ENCODE assay signal across 33 cellular contexts in genomic region chr2:226306969-226307368, GRCh38.
"Had no signal": no experiment of that assay in that cellular context is flagged by ENCODE, and none has a peak within 500 bp of the region (broad histone marks: within the 10 kb centered on the region; RNA-seq: fewer than 3 reads in every experiment).

No MANE protein-coding gene starts in this region.

- H3K4me3 ChIP-seq: MG63, PC-9, SJSA1 had no signal

- H3K9me3 Mint-ChIP-seq: activated CD4-positive, alpha-beta T cell treated with anti-CD3 and anti-CD28 coated beads, Interleukin-2, amount 10 ng/mL, durations not matched to agents 7 days and 5 days; activated naive CD4-positive, alpha-beta T cell treated with anti-CD3 and anti-CD28 coated beads, Interleukin-2, amount 10 ng/mL, durations not matched to agents 7 days and 5 days; activated naive CD8-positive, alpha-beta T cell treated with anti-CD3 and anti-CD28 coated beads, Interleukin-2, amount 50 U/mL, for 24 hours; activated T-cell treated with anti-CD3 and anti-CD28 coated beads, Interleukin-2, amount 50 U/mL, for 24 hours; activated T-helper 2 cell treated with anti-CD3 and anti-CD28 coated beads, Interferon-gamma antibody, Interleukin-2, Interleukin-4, amounts not matched to agents 10 μg/mL and 5 μg/mL and 100 μg/mL, durations not matched to agents 14 hours and 24 hours and 36 hours; T-helper 1 cell treated with Interleukin-12 subunit alpha and Interleukin-12 subunit beta and Interleukin-4 antibody, amounts not matched to agents 30 μg/mL and 1 μg/mL, for 36 hours; T-helper 2 cell treated with Interferon-gamma antibody and Interleukin-4, amounts not matched to agents 5 μg/mL and 100 μg/mL, for 36 hours had no signal

- H3K9me2 ChIP-seq: SK-N-SH had no signal

- H3K4me2 ChIP-seq: PC-9, SK-N-SH had no signal

- H3K36me3 Mint-ChIP-seq: activated naive CD4-positive, alpha-beta T cell treated with anti-CD3 and anti-CD28 coated beads, Interleukin-2, amount 10 ng/mL, durations not matched to agents 7 days and 5 days; activated naive CD8-positive, alpha-beta T cell; brain had no signal

- H3K27me3 ChIP-seq: MG63, SJSA1 had no signal

- DNase-seq: activated CD4-positive, alpha-beta T cell treated with anti-CD3 and anti-CD28 coated beads for 36 hours; activated CD4-positive, alpha-beta T cell treated with anti-CD3 and anti-CD28 coated beads, Interleukin-2, amount 10 ng/mL, durations not matched to agents 7 days and 5 days; activated CD4-positive, alpha-beta T cell treated with anti-CD3 and anti-CD28 coated beads, Interleukin-2, amount 50 U/mL, for 48 hours; activated CD8-positive, alpha-beta T cell treated with anti-CD3 and anti-CD28 coated beads, Interleukin-2, amount 10 ng/mL, durations not matched to agents 7 days and 5 days; activated naive CD4-positive, alpha-beta T cell treated with anti-CD3 and anti-CD28 coated beads, Interleukin-2, amount 10 ng/mL, durations not matched to agents 7 days and 5 days; activated naive CD8-positive, alpha-beta T cell treated with anti-CD3 and anti-CD28 coated beads, Interleukin-2, amount 50 U/mL, for 24 hours; activated T-cell treated with anti-CD3 and anti-CD28 coated beads, Interleukin-2, amount 50 U/mL, for 24 hours; anterior cingulate cortex; caudate nucleus; cerebellar nuclear complex; Karpas-422; MG63; NCI-H1048; NCI-H1105 treated with DMSO at 0.1 percent for 48 hours; NCI-H1436; NCI-H1694; NCI-H1930; NCI-H2081 treated with DMSO at 0.1 percent for 48 hours; NCI-H226; NCI-H446 treated with DMSO at 0.1 percent for 48 hours; NCI-H524; NCI-H69; NCI-H82; NK-92 treated with Interleukin-12 subunit alpha and Interleukin-12 subunit beta, amount 100 ng/mL, for 24 hours; PC-9; SHP77; SK-N-SH had no signal

- H3K27ac Mint-ChIP-seq: activated CD4-positive, alpha-beta T cell treated with anti-CD3 and anti-CD28 coated beads for 36 hours; activated CD4-positive, alpha-beta T cell treated with anti-CD3 and anti-CD28 coated beads, Interleukin-2, amount 10 ng/mL, durations not matched to agents 7 days and 5 days; activated CD8-positive, alpha-beta T cell treated with anti-CD3 and anti-CD28 coated beads, Interleukin-2, amount 10 ng/mL, durations not matched to agents 7 days and 5 days; activated naive CD4-positive, alpha-beta T cell treated with anti-CD3 and anti-CD28 coated beads, Interleukin-2, amount 10 ng/mL, durations not matched to agents 7 days and 5 days; activated naive CD8-positive, alpha-beta T cell; activated naive CD8-positive, alpha-beta T cell treated with anti-CD3 and anti-CD28 coated beads, Interleukin-2, amount 50 U/mL, for 24 hours; activated T-cell treated with anti-CD3 and anti-CD28 coated beads, Interleukin-2, amount 50 U/mL, for 24 hours; activated T-helper 2 cell treated with anti-CD3 and anti-CD28 coated beads, Interferon-gamma antibody, Interleukin-2, Interleukin-4, amounts not matched to agents 10 μg/mL and 5 μg/mL and 100 μg/mL, durations not matched to agents 14 hours and 24 hours and 36 hours; brain; T-helper 1 cell treated with Interleukin-12 subunit alpha and Interleukin-12 subunit beta and Interleukin-4 antibody, amounts not matched to agents 30 μg/mL and 1 μg/mL, for 36 hours; T-helper 2 cell treated with Interferon-gamma antibody and Interleukin-4, amounts not matched to agents 5 μg/mL and 100 μg/mL, for 36 hours had no signal

- H3K36me3 ChIP-seq: MG63, SJSA1 had no signal

- H3K27ac ChIP-seq: PC-9, SJSA1 had no signal

- H3K27me3 Mint-ChIP-seq: activated naive CD4-positive, alpha-beta T cell treated with anti-CD3 and anti-CD28 coated beads, Interleukin-2, amount 10 ng/mL, durations not matched to agents 7 days and 5 days; activated naive CD8-positive, alpha-beta T cell treated with anti-CD3 and anti-CD28 coated beads, Interleukin-2, amount 50 U/mL, for 24 hours; brain had no signal

- H3K4me1 ChIP-seq: SJSA1 had no signal

- H3K4me1 Mint-ChIP-seq: activated CD4-positive, alpha-beta T cell treated with anti-CD3 and anti-CD28 coated beads, Interleukin-2, amount 10 ng/mL, durations not matched to agents 7 days and 5 days; activated naive CD4-positive, alpha-beta T cell treated with anti-CD3 and anti-CD28 coated beads, Interleukin-2, amount 10 ng/mL, durations not matched to agents 7 days and 5 days; activated naive CD8-positive, alpha-beta T cell treated with anti-CD3 and anti-CD28 coated beads, Interleukin-2, amount 50 U/mL, for 24 hours had no signal

- H2AFZ ChIP-seq: PC-9 had no signal

- H3K9ac ChIP-seq: SK-N-SH had no signal

- H3K4me3 Mint-ChIP-seq: activated CD4-positive, alpha-beta T cell treated with anti-CD3 and anti-CD28 coated beads for 36 hours; activated CD4-positive, alpha-beta T cell treated with anti-CD3 and anti-CD28 coated beads, Interleukin-2, amount 10 ng/mL, durations not matched to agents 7 days and 5 days; activated CD8-positive, alpha-beta T cell treated with anti-CD3 and anti-CD28 coated beads, Interleukin-2, amount 10 ng/mL, durations not matched to agents 7 days and 5 days; activated naive CD4-positive, alpha-beta T cell treated with anti-CD3 and anti-CD28 coated beads, Interleukin-2, amount 10 ng/mL, durations not matched to agents 7 days and 5 days; activated naive CD8-positive, alpha-beta T cell; activated naive CD8-positive, alpha-beta T cell treated with anti-CD3 and anti-CD28 coated beads, Interleukin-2, amount 50 U/mL, for 24 hours; activated T-cell treated with anti-CD3 and anti-CD28 coated beads, Interleukin-2, amount 50 U/mL, for 24 hours; brain; T-helper 1 cell treated with Interleukin-12 subunit alpha and Interleukin-12 subunit beta and Interleukin-4 antibody, amounts not matched to agents 30 μg/mL and 1 μg/mL, for 36 hours; T-helper 2 cell treated with Interferon-gamma antibody and Interleukin-4, amounts not matched to agents 5 μg/mL and 100 μg/mL, for 36 hours had no signal

- H3K9me3 ChIP-seq: MG63, SJSA1, SK-N-SH had no signal
